26 cellular contexts compared by ENCODE assay signal in the genomic region with DNA sequence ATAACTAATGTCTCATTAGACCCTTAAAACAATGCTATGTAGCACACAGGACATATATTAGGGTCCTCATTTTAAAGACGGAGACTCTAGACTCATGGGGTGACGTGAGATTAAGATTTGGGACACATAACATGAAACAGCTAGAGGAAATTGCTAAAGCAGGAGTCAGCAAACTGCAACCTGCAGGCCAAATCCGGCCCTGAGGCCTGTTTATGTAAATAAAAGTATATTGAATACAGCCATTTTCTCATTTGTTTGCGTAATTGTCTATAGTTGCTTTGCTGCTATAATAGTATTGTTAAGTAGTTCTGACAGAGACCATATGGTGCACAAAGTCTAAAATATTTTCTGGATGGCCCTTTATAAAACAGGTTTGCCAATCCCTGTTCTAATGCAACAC.
A peak's percentile ranks its signal among the peaks of the same experiment; 100 is the strongest.
DNase-seq lines count a peak whose midpoint lies in the region; ATAC-seq, FAIRE-seq and TF ChIP-seq lines count a peak whose summit lies in the region.
"Had no signal": no experiment of that assay in that cellular context is flagged by ENCODE, and none has a peak within 500 bp of the region (broad histone marks: within the 10 kb centered on the region; RNA-seq: fewer than 3 reads in every experiment).

No MANE protein-coding gene starts in this region.

- DNase-seq in NCI-H1048 (lab: John Stamatoyannopoulos, UW) (peak; percentile 70), dermis blood vessel endothelial cell (peak; percentile 26), lung microvascular endothelial cell (ENCODE audit: low read depth in 2 of 2) (peak; percentile 21 to 54), GM12891 (ENCODE audit: insufficient read length, low spot score) (no peak), KBM-7 (no peak), Right ventricle myocardium superior (no peak)
- DNase-seq: activated CD4-positive, alpha-beta T cell treated with anti-CD3 and anti-CD28 coated beads for 1 hour; activated CD8-positive, alpha-beta T cell treated with anti-CD3 and anti-CD28 coated beads for 36 hours; CD8-positive, alpha-beta memory T cell; DMS 273 treated with DMSO at 0.1 percent for 48 hours; GF-D8; H9; heart left ventricle; naive B cell; NCI-H1436; NCI-H2081 treated with DMSO at 0.1 percent for 48 hours; NCI-H345; NCI-H748 treated with DMSO at 0.1 percent for 48 hours; RPMI8226; T-helper 2 cell; transverse colon had no signal

- ATAC-seq in GM21423 (IDR thresholded peaks at IDR 0.05; ENCODE audit: unreplicated experiment) (no peak), Right ventricle myocardium superior (ENCODE audit: poor library complexity) (no peak)
- ATAC-seq: activated CD8-positive, alpha-beta T cell treated with anti-CD3 and anti-CD28 coated beads for 36 hours; heart left ventricle; K562; SK-N-SH treated with all-trans-retinoic acid at 6 μM for 48 hours had no signal

- H3K4me1 ChIP-seq in ACC112 (ENCODE audit: control insufficient read depth, insufficient read depth, low read length, unreplicated experiment), result peaks cover 36% of the 10 kb centered on the region

- H3K4me3 ChIP-seq in ACC112 (ENCODE audit: low read depth, low read length), result peak overlapping the region; percentile 30; the same call in 1 of the 2 replicates
- H3K4me3 ChIP-seq: heart left ventricle, K562, transverse colon had no signal

- TF ChIP-seq POLR2A in GM12891 (IDR thresholded peaks at IDR 0.05; ENCODE audit: low read depth, low read length), result no peak

- in situ Hi-C loops in KBM-7 (cut with MboI; ENCODE audit: low pct_unique_long_range_greater_than_20kb, low sequenced_read_pairs), result no loop called here

- intact Hi-C loops in Right ventricle myocardium superior (cut with DNase I), result no loop called here

- no peaks in the 10 kb centered on the region for H3K79me2 ChIP-seq in ACC112 (ENCODE audit: control insufficient read depth, insufficient read depth, low read length, unreplicated experiment)

- no peak for FAIRE-seq in GM12891 (lab: Jason Lieb, UNC)
- FAIRE-seq: GM19239, K562 had no signal

- H3K27me3 ChIP-seq in ACC112 (ENCODE audit: insufficient read depth, low read length), result no peaks in the 10 kb centered on the region
- H3K27me3 ChIP-seq: heart left ventricle, transverse colon had no signal

- H3K36me3 ChIP-seq in ACC112 (ENCODE audit: insufficient read depth, low read length), result no peaks in the 10 kb centered on the region
- H3K36me3 ChIP-seq: heart left ventricle, transverse colon had no signal

- H3K27ac ChIP-seq in ACC112 (ENCODE audit: low read depth, low read length), result peak overlapping the region; percentile 89

- H2AFZ ChIP-seq in ACC112 (ENCODE audit: low read length, unreplicated experiment), result peak overlapping the region; percentile 82

TF ChIP-seq in GM12891, 5 proteins besides CTCF, POLR2A, EP300 and RAD21:
- TF ChIP-seq TAF1 (IDR thresholded peaks at IDR 0.05; ENCODE audit: low read depth, low read length) (no peak), SPI1 (IDR thresholded peaks at IDR 0.05; ENCODE audit: low read depth, low read length) (no peak), POU2F2 (IDR thresholded peaks at IDR 0.05; ENCODE audit: low read depth, low read length) (no peak), POLR2AphosphoS5 (IDR thresholded peaks at IDR 0.05; ENCODE audit: low read depth, low read length) (no peak), PAX5 (IDR thresholded peaks at IDR 0.05; ENCODE audit: insufficient read depth, low read length, severe bottlenecking) (no peak)

Comparison
In these comparisons a context has a peak if more than half of its experiments do, and no peak if none do; other contexts are left out.
1. DNase-seq: peak in NCI-H1048 (single experiment), dermis blood vessel endothelial cell (single experiment) and lung microvascular endothelial cell (2 of 2); none in GM12891 (single experiment), KBM-7 (single experiment) and Right ventricle myocardium superior (single experiment).